6 cellular contexts compared by ENCODE assay signal in genomic region chr5:91322981-91323380, GRCh38.
A peak's percentile ranks its signal among the peaks of the same experiment; 100 is the strongest.
DNase-seq lines count a peak whose midpoint lies in the region; ATAC-seq and TF ChIP-seq lines count a peak whose summit lies in the region.
"Not testable (repeated sequence)": the region's sequence is repeated elsewhere in the genome, so short reads cannot be mapped to it uniquely, and the experiment has no call there.

No MANE protein-coding gene starts in this region.

- not testable (repeated sequence) for H3K9me2 ChIP-seq in GM23338 (ENCODE audit: insufficient read depth); HCT116 (ENCODE audit: insufficient read depth)

- CTCF ChIA-PET in HCT116 (lab: Charles Lee): not testable (repeated sequence)

- not testable (repeated sequence) for H4K8ac ChIP-seq in trophoblast cell (ENCODE audit: low read depth, low read length)

- H3K4me2 ChIP-seq in BLaER1: 0 out of 2 replicates have a peak overlapping the region, but pooled peaks have one; percentile 8
- H3K4me2 ChIP-seq in GM23338; HCT116 (ENCODE audit: low read length); neural progenitor cell; trophoblast cell (ENCODE audit: low read length): not testable (repeated sequence)

- TF ChIP-seq RAD21 in HCT116 (IDR thresholded peaks at IDR 0.05; ENCODE audit: low read depth): not testable (repeated sequence)

- ATAC-seq in GM23338, HCT116: not testable (repeated sequence)

- H2BK5ac ChIP-seq in trophoblast cell (ENCODE audit: low read depth, low read length, poor library complexity): not testable (repeated sequence)

- H3K23ac ChIP-seq in trophoblast cell (ENCODE audit: low read length): not testable (repeated sequence)

- RAD21 ChIA-PET in HCT116 (lab: Charles Lee; ENCODE audit: low non-redundant PET in 1 of 2, low total read pairs in 2 of 2, uncharacterized antibody in 2 of 2, unreplicated experiment in 2 of 2): not testable (repeated sequence)

- not testable (repeated sequence) for H4K91ac ChIP-seq in trophoblast cell (ENCODE audit: low read depth, low read length)

- not testable (repeated sequence) for H3K4ac ChIP-seq in trophoblast cell (ENCODE audit: low read depth, low read length)

- H3K9me3 ChIP-seq in BLaER1; HCT116 (ENCODE audit: control insufficient read depth in 1 of 2, insufficient read depth in 1 of 2, low read depth in 1 of 2, low read length in 2 of 2); neural progenitor cell (ENCODE audit: low read depth); trophoblast cell (ENCODE audit: insufficient read depth, low read depth, low read length); thyroid gland: not testable (repeated sequence)

- not testable (repeated sequence) for H3K18ac ChIP-seq in trophoblast cell (ENCODE audit: low read length)

- H4K20me1 ChIP-seq in BLaER1; GM23338 (replicated peaks; ENCODE audit: insufficient read depth); HCT116 (ENCODE audit: insufficient read depth); neural progenitor cell (ENCODE audit: low read depth): not testable (repeated sequence)

- not testable (repeated sequence) for H4K12ac ChIP-seq in trophoblast cell (ENCODE audit: low read depth, low read length)

- not testable (repeated sequence) for H3K27me3 ChIP-seq in BLaER1; GM23338 (ENCODE audit: insufficient read depth); HCT116 (ENCODE audit: insufficient read depth, low read length); neural progenitor cell; trophoblast cell (ENCODE audit: insufficient read depth, low read length); thyroid gland

- H2AFZ ChIP-seq in GM23338 (peak overlapping the region; percentile 69), HCT116 (ENCODE audit: low read depth, low read length, poor library complexity, severe bottlenecking) (peak overlapping the region; percentile 40), neural progenitor cell (replicated peaks) (peak overlapping the region; percentile 42)
- H2AFZ ChIP-seq in trophoblast cell (ENCODE audit: insufficient read depth, low read length, poor library complexity): not testable (repeated sequence)

- H3K14ac ChIP-seq in trophoblast cell (ENCODE audit: low read length): not testable (repeated sequence)

- not testable (repeated sequence) for BruUV-seq in HCT116 (replicated peaks; lab: Mats Ljungman, UMichigan)

- not testable (repeated sequence) for H3K4me1 ChIP-seq in BLaER1; GM23338 (ENCODE audit: insufficient read depth); HCT116 (ENCODE audit: control insufficient read depth in 1 of 2, insufficient read depth in 2 of 2, low read length in 2 of 2); neural progenitor cell; trophoblast cell (ENCODE audit: control insufficient read depth in 1 of 2, insufficient read depth in 2 of 2, low read length in 2 of 2)
- H3K4me1 ChIP-seq in thyroid gland: peaks cover 16 to 21% of the 10 kb centered on the region in 2 donors

- H3K27ac ChIP-seq in BLaER1; GM23338 (ENCODE audit: low read depth); HCT116 (ENCODE audit: low read depth, low read length); neural progenitor cell; trophoblast cell (ENCODE audit: low read depth, low read length): not testable (repeated sequence)
- peak overlapping the region; percentile 13 to 54 (median 52) for H3K27ac ChIP-seq in thyroid gland

- H3K4me3 Mint-ChIP-seq in GM23338, neural progenitor cell: not testable (repeated sequence)

- not testable (repeated sequence) for H3K9ac ChIP-seq in BLaER1; HCT116 (ENCODE audit: low read length); neural progenitor cell; trophoblast cell (ENCODE audit: low read length)

- not testable (repeated sequence) for H3K36me3 Mint-ChIP-seq in GM23338 (ENCODE audit: low read depth); neural progenitor cell

- TF ChIP-seq CTCF in GM23338 (conservative IDR thresholded peaks at IDR 0.05; ENCODE audit: low read depth in 2 of 2); HCT116 (IDR thresholded peaks at IDR 0.05 in 2 of 3, conservative IDR thresholded peaks at IDR 0.05 in 1 of 3; ENCODE audit: borderline replicate concordance in 1 of 3, insufficient read depth in 1 of 3, low read depth in 2 of 3, low read length in 2 of 3); neural progenitor cell (IDR thresholded peaks at IDR 0.05); thyroid gland (IDR thresholded peaks at IDR 0.05): not testable (repeated sequence)

- not testable (repeated sequence) for DNase-seq in GM23338 (ENCODE audit: low spot score); HCT116 (ENCODE audit: low read depth, low spot score); neural progenitor cell (ENCODE audit: low spot score); trophoblast cell
- DNase-seq in thyroid gland: peak; percentile 59 to 61

- no CpG with 5 or more reads among the region's 4 CpGs for WGBS in trophoblast cell (ENCODE audit: extremely low coverage, insufficient coverage, insufficient read length)
- WGBS in thyroid gland, 2 donors: 60 to 66% methylated on average over 4 of the region's 4 CpGs

- not testable (repeated sequence) for H3F3A ChIP-seq in GM23338 (replicated peaks; ENCODE audit: low read depth); neural progenitor cell (ENCODE audit: low read depth)

- not testable (repeated sequence) for H2BK12ac ChIP-seq in trophoblast cell (ENCODE audit: low read length)

- H2AK5ac ChIP-seq in trophoblast cell (ENCODE audit: low read length): not testable (repeated sequence)

- H3K4me3 ChIP-seq in BLaER1; GM23338; HCT116 (replicated peaks in 1 of 2; ENCODE audit: low read depth in 1 of 2, low read length in 2 of 2); neural progenitor cell; trophoblast cell (ENCODE audit: low read depth, low read length); thyroid gland (replicated peaks in 1 of 3): not testable (repeated sequence)

- H3K4me1 Mint-ChIP-seq in GM23338, neural progenitor cell: not testable (repeated sequence)

- not testable (repeated sequence) for H3K79me1 ChIP-seq in trophoblast cell (ENCODE audit: low read length)

- peak overlapping the region; percentile 33 for H2BK120ac ChIP-seq in trophoblast cell (ENCODE audit: insufficient read depth, low read length, poor library complexity)

- not testable (repeated sequence) for H3K36me3 ChIP-seq in BLaER1; GM23338 (ENCODE audit: insufficient read depth); HCT116 (ENCODE audit: control insufficient read depth in 1 of 2, insufficient read depth in 2 of 2, low read length in 2 of 2); neural progenitor cell; trophoblast cell (ENCODE audit: control insufficient read depth in 1 of 2, insufficient read depth in 2 of 2, low read length in 2 of 2); thyroid gland

- intact Hi-C loops in HCT116 (cut with micrococcal nuclease); thyroid gland (cut with DNase I): not testable (repeated sequence)

- not testable (repeated sequence) for H3K27ac Mint-ChIP-seq in GM23338, neural progenitor cell

- not testable (repeated sequence) for H3K79me2 ChIP-seq in GM23338 (replicated peaks; ENCODE audit: insufficient read depth); HCT116 (ENCODE audit: insufficient read depth, low read length); neural progenitor cell (ENCODE audit: low read depth); trophoblast cell (ENCODE audit: control insufficient read depth, insufficient read depth, low read length, poor library complexity)

- not testable (repeated sequence) for H3K27me3 Mint-ChIP-seq in GM23338 (ENCODE audit: insufficient read depth, low read depth, poor library complexity); neural progenitor cell (ENCODE audit: insufficient read depth, low read depth)

- TF ChIP-seq POLR2A in HCT116 (IDR thresholded peaks at IDR 0.05; ENCODE audit: borderline replicate concordance, extremely low read depth, insufficient read depth, insufficient read length); thyroid gland (IDR thresholded peaks at IDR 0.05): not testable (repeated sequence)

- POLR2A ChIA-PET in HCT116 (lab: Charles Lee): interaction anchor here (0.6 to 1.0 kb wide), 4 partner anchors 8 to 60 kb away, joined by 3 to 5 read pairs (median 4); partner anchors contain the start of gene ARRDC3

- not testable (repeated sequence) for H3K9me3 Mint-ChIP-seq in GM23338, neural progenitor cell
